In the genomic region with DNA sequence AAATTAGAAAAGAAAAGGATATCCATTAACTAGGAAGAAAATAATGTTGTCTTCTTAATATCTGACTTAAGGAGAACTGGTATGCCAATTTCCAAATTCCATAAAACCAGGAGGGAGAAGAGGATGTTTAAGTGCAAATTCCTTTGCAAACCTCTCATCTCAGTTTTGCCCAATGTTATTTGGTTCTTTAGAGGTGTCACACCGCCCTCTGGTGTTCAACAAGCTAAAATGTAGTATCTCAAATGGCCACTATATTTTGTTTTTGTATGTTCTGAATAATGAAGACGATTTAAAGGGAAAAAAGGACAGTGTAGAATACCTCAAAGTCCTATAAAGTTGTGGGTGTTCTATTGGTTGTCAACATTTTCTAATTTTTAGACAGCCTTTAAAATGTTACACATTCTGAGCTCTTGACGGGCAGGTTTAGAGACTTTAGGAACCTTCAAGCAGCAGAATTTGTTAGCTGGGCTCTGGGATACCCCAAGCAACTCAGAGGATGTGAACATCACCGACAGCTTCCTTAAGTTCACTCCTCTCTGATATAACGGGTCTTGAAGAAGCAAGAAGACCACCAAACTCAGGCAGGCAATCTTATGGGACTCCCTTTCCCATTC, we compare ENCODE assay signal across 7 cellular contexts.
DNase-seq lines count a peak whose midpoint lies in the region; ATAC-seq, FAIRE-seq and TF ChIP-seq lines count a peak whose summit lies in the region.

No MANE protein-coding gene starts in this region.

- H4K20me1 ChIP-seq in GM23248 (ENCODE audit: insufficient read depth) (no peaks in the 10 kb centered on the region), fibroblast of lung (ENCODE audit: control insufficient read depth, extremely low read depth, insufficient read depth, low read length) (no peaks in the 10 kb centered on the region)

- no peaks in the 10 kb centered on the region for H3K4me1 Mint-ChIP-seq in neural crest cell

- H2AFZ ChIP-seq in GM23248 (0 out of 2 replicates have a peak overlapping the region, but pooled peaks have one; percentile 27), fibroblast of lung (ENCODE audit: low read length) (peak overlapping the region; percentile 27)

- peak; percentile 8 for DNase-seq in ELF-1 (ENCODE audit: low read depth, low spot score)
- DNase-seq in GM23248 = peak; percentile 88
- DNase-seq in NCI-H1105 (lab: John Stamatoyannopoulos, UW) = peak; percentile 62
- peak; percentile 73 to 77 for DNase-seq in fibroblast of lung (ENCODE audit: low read depth in 2 of 2)
- DNase-seq in neural crest cell (ENCODE audit: low read depth, low spot score) = peak; percentile 48

- no peak overlapping the region for H3K27ac Mint-ChIP-seq in neural crest cell (ENCODE audit: unreplicated experiment)

- H3K36me3 ChIP-seq in GM23248 (ENCODE audit: low read depth) = no peaks in the 10 kb centered on the region
- no peaks in the 10 kb centered on the region for H3K36me3 ChIP-seq in fibroblast of lung (ENCODE audit: control insufficient read depth, insufficient read depth, low read length)

- H3K4me3 Mint-ChIP-seq in neural crest cell = no peak overlapping the region

- H3K27ac ChIP-seq in GM23248 (no peak overlapping the region), fibroblast of lung (ENCODE audit: insufficient read depth, low read length) (no peak overlapping the region)

- H3K9me3 ChIP-seq in GM23248 (ENCODE audit: low read depth) = no peaks in the 10 kb centered on the region
- H3K9me3 ChIP-seq in fibroblast of lung (ENCODE audit: control insufficient read depth, insufficient read depth, low read depth, low read length) = no peaks in the 10 kb centered on the region

- H3K4me1 ChIP-seq in GM23248 (ENCODE audit: insufficient read depth) (peaks cover 3% of the 10 kb centered on the region; the same call in 1 of the 2 replicates), fibroblast of lung (ENCODE audit: control insufficient read depth, extremely low read depth, insufficient read depth, low read length) (no peaks in the 10 kb centered on the region)

- WGBS in GM23248 (ENCODE audit: low coverage in 1 of 2, low lambda C conversion rate in 2 of 2, missing lambda C conversion rate in 2 of 2), 2 experiments = 2 to 3% methylated on average over 5 of the region's 5 CpGs

- no peak for ATAC-seq in GM21526 (IDR thresholded peaks at IDR 0.05; ENCODE audit: low FRiP score, unreplicated experiment)

- H3K4me3 ChIP-seq in GM23248 (no peak overlapping the region), fibroblast of lung (replicated peaks in 1 of 4; ENCODE audit: control extremely low read depth in 1 of 4, insufficient read depth in 1 of 4, low read depth in 3 of 4, low read length in 4 of 4) (no peak overlapping the region)

- H3K9ac ChIP-seq in GM23248 = no peak overlapping the region
- H3K9ac ChIP-seq in fibroblast of lung (ENCODE audit: insufficient read depth, low read length) = no peak overlapping the region

- in situ Hi-C loops in GM23248 (cut with MboI) = loop anchor here (10.0 kb wide), 3 partner anchors 325 to 745 kb away; no protein-coding TSS in a partner anchor

- no peaks in the 10 kb centered on the region for H3F3A ChIP-seq in GM23248 (ENCODE audit: insufficient read depth)

- no peaks in the 10 kb centered on the region for H3K9me2 ChIP-seq in GM23248 (ENCODE audit: insufficient read depth)

- FAIRE-seq in TTC549 (lab: Jason Lieb, UNC) = peak; percentile 60

- H3K4me2 ChIP-seq in GM23248 (ENCODE audit: unreplicated experiment) (no peak overlapping the region), fibroblast of lung (ENCODE audit: extremely low read depth, insufficient read depth, low read length) (no peak overlapping the region)

- no peaks in the 10 kb centered on the region for H3K36me3 Mint-ChIP-seq in neural crest cell (ENCODE audit: low read depth)

- H3K27me3 Mint-ChIP-seq in neural crest cell (ENCODE audit: low read depth) = peaks cover 65% of the 10 kb centered on the region

- H3K27me3 ChIP-seq in GM23248 (replicated peaks; ENCODE audit: insufficient read depth) (peaks cover 6% of the 10 kb centered on the region; the same call in 1 of the 2 replicates), fibroblast of lung (ENCODE audit: control insufficient read depth, insufficient read depth, low read length) (no peaks in the 10 kb centered on the region)

- peak; percentile 54 to 78 for TF ChIP-seq CTCF in fibroblast of lung (conservative IDR thresholded peaks at IDR 0.05 in 1 of 2, IDR thresholded peaks at IDR 0.05 in 1 of 2; ENCODE audit: low read depth in 1 of 2, low read length in 2 of 2)
- TF ChIP-seq CTCF in neural crest cell (conservative IDR thresholded peaks at IDR 0.05) = peak; percentile 89

- H3K9me3 Mint-ChIP-seq in neural crest cell = no peaks in the 10 kb centered on the region

- H3K79me2 ChIP-seq in GM23248 (ENCODE audit: insufficient read depth) (no peaks in the 10 kb centered on the region), fibroblast of lung (ENCODE audit: control insufficient read depth, insufficient read depth, low read length) (no peaks in the 10 kb centered on the region)

Comparison
In these comparisons a context has a peak if more than half of its experiments do, and no peak if none do; other contexts are left out.
1. DNase-seq: peak in every context shown above with its lines; median percentile 88 in GM23248; 75 in fibroblast of lung; 62 in NCI-H1105; 48 in neural crest cell; 8 in ELF-1.